Comparison of ENCODE assay signal across 21 cellular contexts in the genomic region with DNA sequence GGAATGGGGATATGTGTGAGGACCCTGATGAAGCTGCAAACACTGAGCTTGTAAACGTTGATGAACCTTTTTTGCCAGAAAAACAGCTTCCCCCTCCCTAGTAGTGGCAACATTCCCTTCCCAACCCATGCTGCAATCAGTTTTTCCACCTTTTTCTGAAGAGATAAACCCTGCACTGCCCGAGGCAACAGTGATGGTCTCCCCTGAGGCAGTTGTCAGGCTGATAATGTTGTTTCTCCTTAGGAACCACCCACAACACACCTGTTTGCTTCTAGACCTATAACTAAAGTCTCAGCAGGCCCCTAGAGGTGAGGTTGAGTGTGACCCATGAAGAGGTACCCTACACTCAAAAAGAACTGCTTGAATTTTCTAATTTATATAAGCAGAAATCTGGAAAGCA.
"Had no signal": no experiment of that assay in that cellular context is flagged by ENCODE, and none has a peak within 500 bp of the region (broad histone marks: within the 10 kb centered on the region; RNA-seq: fewer than 3 reads in every experiment).

No MANE protein-coding gene starts in this region.

- H3K4me2 ChIP-seq: SK-N-SH had no signal

- H3K27me3 ChIP-seq: MG63 had no signal

- H3K36me3 ChIP-seq: MG63 had no signal

- H3K4me3 ChIP-seq: MG63 had no signal

- H3K9ac ChIP-seq: SK-N-SH had no signal

- H3K9me3 ChIP-seq: MG63, SK-N-SH had no signal

- H3K27ac ChIP-seq: HL-60, RWPE1 had no signal

- DNase-seq: KBM-7, MG63, NCI-H1092, NCI-H1105 treated with DMSO at 0.1 percent for 48 hours, NCI-H1417 treated with DMSO at 0.1 percent for 48 hours, NCI-H146, NCI-H1694 treated with DMSO at 0.1 percent for 48 hours, NCI-H1930, NCI-H2081, NCI-H2107, NCI-H2227 treated with DMSO at 0.1 percent for 48 hours, NCI-H446, NCI-H510A, NCI-H524 treated with DMSO at 0.1 percent for 48 hours, NCI-H69, NCI-H774, SHP77, SK-N-SH had no signal

- H3K9me2 ChIP-seq: SK-N-SH had no signal

- ATAC-seq: Panc1 had no signal
